Comparison of ENCODE assay signal across 15 cellular contexts in genomic region chr11:129856036-129856435, GRCh38. TPM values are rescaled to one million over a fixed set of nuclear protein-coding genes. Genes with fewer than 3 reads are reported as not detected.
A peak's percentile ranks its signal among the peaks of the same experiment; 100 is the strongest.
DNase-seq lines count a peak whose midpoint lies in the region; ATAC-seq and TF ChIP-seq lines count a peak whose summit lies in the region.
"Had no signal": no experiment of that assay in that cellular context is flagged by ENCODE, and none has a peak within 500 bp of the region (broad histone marks: within the 10 kb centered on the region; RNA-seq: fewer than 3 reads in every experiment).

No MANE protein-coding gene starts in this region.

- H4K20me1 ChIP-seq in PC-3 (ENCODE audit: low read length), result no peaks in the 10 kb centered on the region
- H4K20me1 ChIP-seq: BLaER1 treated with 17β-estradiol and CSF1 and Interleukin-3, amounts not matched to agents 10 nM and 100 nM had no signal

- peaks cover 8% of the 10 kb centered on the region for H3K36me3 Mint-ChIP-seq in CD4-positive, CD25-positive, alpha-beta regulatory T cell

- H3K4me3 Mint-ChIP-seq in CD4-positive, CD25-positive, alpha-beta regulatory T cell, result no peak overlapping the region
- H3K4me3 Mint-ChIP-seq: GM23338, H9 had no signal

- H3K79me1 ChIP-seq in trophoblast cell (ENCODE audit: low read length), result no peaks in the 10 kb centered on the region

- H3K23ac ChIP-seq in trophoblast cell (ENCODE audit: low read length), result no peak overlapping the region

- peaks cover 19% of the 10 kb centered on the region for H3K4me1 ChIP-seq in CD4-positive, CD25-positive, alpha-beta regulatory T cell (ENCODE audit: control insufficient read depth, insufficient read depth, low read length, poor library complexity, severe bottlenecking)
- H3K4me1 ChIP-seq in PC-3 (ENCODE audit: insufficient read depth, low read length) (peaks cover 62% of the 10 kb centered on the region), trophoblast cell (ENCODE audit: control insufficient read depth in 1 of 2, insufficient read depth in 2 of 2, low read length in 2 of 2) (no peaks in the 10 kb centered on the region)

- peak; percentile 17 for DNase-seq in activated CD8-positive, alpha-beta memory T cell treated with anti-CD3 and anti-CD28 coated beads for 24 hours
- no peak for DNase-seq in activated CD8-positive, alpha-beta memory T cell treated with anti-CD3 and anti-CD28 coated beads, Interleukin-2, amount 50 U/mL, for 48 hours
- no peak for DNase-seq in CD4-positive, CD25-positive, alpha-beta regulatory T cell
- DNase-seq in PC-3 (no peak), trophoblast cell (peak; percentile 56 to 85)
- DNase-seq: ACHN, DMS79 treated with DMSO at 0.1 percent for 48 hours, EL, H9 had no signal

- H3K27ac Mint-ChIP-seq in CD4-positive, CD25-positive, alpha-beta regulatory T cell, result peak overlapping the region in 2 of 3 donors; percentile 71 to 99
- H3K27ac Mint-ChIP-seq: GM23338, H9, IgD-negative memory B cell had no signal

- no CpG with 5 or more reads among the region's 8 CpGs for WGBS in trophoblast cell (ENCODE audit: extremely low coverage, insufficient coverage, insufficient read length)

- no TSS peak for BruUV-seq in PC-3 (replicated peaks; lab: Mats Ljungman, UMichigan)

- H3K4me3 ChIP-seq in CD4-positive, CD25-positive, alpha-beta regulatory T cell (ENCODE audit: low read depth, low read length), result no peak overlapping the region
- H3K4me3 ChIP-seq in PC-3 (ENCODE audit: low read length) (no peak overlapping the region), trophoblast cell (ENCODE audit: low read depth, low read length) (no peak overlapping the region)
- H3K4me3 ChIP-seq: BLaER1 treated with 17β-estradiol and CSF1 and Interleukin-3, amounts not matched to agents 10 nM and 100 nM; GM23338 had no signal

- no peaks in the 10 kb centered on the region for H3K27me3 ChIP-seq in CD4-positive, CD25-positive, alpha-beta regulatory T cell (ENCODE audit: control insufficient read depth, insufficient read depth, low read length)
- H3K27me3 ChIP-seq in PC-3 (ENCODE audit: low read length) (no peaks in the 10 kb centered on the region), trophoblast cell (ENCODE audit: insufficient read depth, low read length) (no peaks in the 10 kb centered on the region)
- H3K27me3 ChIP-seq: BLaER1 treated with 17β-estradiol and CSF1 and Interleukin-3, amounts not matched to agents 10 nM and 100 nM had no signal

- H3K9me3 Mint-ChIP-seq in CD4-positive, CD25-positive, alpha-beta regulatory T cell, result no peaks in the 10 kb centered on the region
- H3K9me3 Mint-ChIP-seq: GM23338, H9 had no signal

- CTCF ChIA-PET in PC-3 (lab: Charles Lee), result no interaction called here

- no peak overlapping the region for H4K12ac ChIP-seq in trophoblast cell (ENCODE audit: low read depth, low read length)

- H2BK12ac ChIP-seq in trophoblast cell (ENCODE audit: low read length), result no peak overlapping the region

- no peak overlapping the region for H4K8ac ChIP-seq in trophoblast cell (ENCODE audit: low read depth, low read length)

- POLR2A ChIA-PET in PC-3 (lab: Charles Lee; ENCODE audit: unreplicated experiment), result no interaction called here

- H3K27ac ChIP-seq in CD4-positive, CD25-positive, alpha-beta regulatory T cell (ENCODE audit: insufficient read depth, low read length, poor library complexity, severe bottlenecking), result no peak overlapping the region
- H3K27ac ChIP-seq in PC-3 (ENCODE audit: low read length), result peak overlapping the region; percentile 95
- no peak overlapping the region for H3K27ac ChIP-seq in trophoblast cell (ENCODE audit: low read depth, low read length)
- H3K27ac ChIP-seq: BLaER1 treated with 17β-estradiol and CSF1 and Interleukin-3, amounts not matched to agents 10 nM and 100 nM had no signal

- H3K9ac ChIP-seq in PC-3 (ENCODE audit: low read length) (peak overlapping the region; percentile 79; the same call in 1 of the 2 replicates), trophoblast cell (ENCODE audit: low read length) (no peak overlapping the region)
- H3K9ac ChIP-seq: BLaER1 treated with 17β-estradiol and CSF1 and Interleukin-3, amounts not matched to agents 10 nM and 100 nM had no signal

- H4K91ac ChIP-seq in trophoblast cell (ENCODE audit: low read depth, low read length), result no peak overlapping the region

- H2BK120ac ChIP-seq in trophoblast cell (ENCODE audit: insufficient read depth, low read length, poor library complexity), result no peak overlapping the region

- no peak overlapping the region for H2AK5ac ChIP-seq in trophoblast cell (ENCODE audit: low read length)

- peaks cover 9% of the 10 kb centered on the region for H3F3A ChIP-seq in PC-3 (ENCODE audit: low read length, unreplicated experiment)

- no peak overlapping the region for H3K14ac ChIP-seq in trophoblast cell (ENCODE audit: low read length)

- H3K79me2 ChIP-seq in PC-3 (ENCODE audit: low read length), result peaks cover 23% of the 10 kb centered on the region
- H3K79me2 ChIP-seq in trophoblast cell (ENCODE audit: control insufficient read depth, insufficient read depth, low read length, poor library complexity), result no peaks in the 10 kb centered on the region

- ATAC-seq in CD4-positive, CD25-positive, alpha-beta regulatory T cell (ENCODE audit: low read depth in 2 of 2), result no peak
- no peak for ATAC-seq in PC-3
- ATAC-seq in HG03432 (IDR thresholded peaks at IDR 0.05; ENCODE audit: unreplicated experiment), result no peak
- ATAC-seq in GM21825 (IDR thresholded peaks at IDR 0.05; ENCODE audit: unreplicated experiment), result no peak
- ATAC-seq: GM23338 had no signal

- peaks cover 3% of the 10 kb centered on the region for H3K36me3 ChIP-seq in CD4-positive, CD25-positive, alpha-beta regulatory T cell (ENCODE audit: control insufficient read depth, insufficient read depth, low read length)
- H3K36me3 ChIP-seq in PC-3 (ENCODE audit: low read depth, low read length) (peaks cover 29% of the 10 kb centered on the region), trophoblast cell (ENCODE audit: control insufficient read depth in 1 of 2, insufficient read depth in 2 of 2, low read length in 2 of 2) (peaks cover 0 to 5% of the 10 kb centered on the region in 2 experiments)

- no peak overlapping the region for H3K18ac ChIP-seq in trophoblast cell (ENCODE audit: low read length)

- no peak overlapping the region for H2BK5ac ChIP-seq in trophoblast cell (ENCODE audit: low read depth, low read length, poor library complexity)

- TF ChIP-seq CTCF in PC-3 (conservative IDR thresholded peaks at IDR 0.05; ENCODE audit: low read depth, low read length), result no peak

- peaks cover 0 to 68% (median 31%) of the 10 kb centered on the region in 4 donors for H3K4me1 Mint-ChIP-seq in CD4-positive, CD25-positive, alpha-beta regulatory T cell
- H3K4me1 Mint-ChIP-seq: IgD-negative memory B cell had no signal

- no peaks in the 10 kb centered on the region for H3K9me2 ChIP-seq in PC-3 (replicated peaks; ENCODE audit: low read length)

- intact Hi-C loops in PC-3 (cut with micrococcal nuclease), result no loop called here

- no peaks in the 10 kb centered on the region for H3K9me3 ChIP-seq in CD4-positive, CD25-positive, alpha-beta regulatory T cell (ENCODE audit: control insufficient read depth in 2 of 2, low read length in 2 of 2)
- H3K9me3 ChIP-seq in PC-3 (ENCODE audit: low read length) (no peaks in the 10 kb centered on the region), trophoblast cell (ENCODE audit: insufficient read depth, low read depth, low read length) (no peaks in the 10 kb centered on the region)
- H3K9me3 ChIP-seq: BLaER1 treated with 17β-estradiol and CSF1 and Interleukin-3, amounts not matched to agents 10 nM and 100 nM had no signal

- H3K4me2 ChIP-seq in PC-3 (ENCODE audit: low read length), result 0 out of 2 replicates have a peak overlapping the region, but pooled peaks have one; percentile 66
- H3K4me2 ChIP-seq in trophoblast cell (ENCODE audit: low read length), result no peak overlapping the region
- H3K4me2 ChIP-seq: BLaER1 treated with 17β-estradiol and CSF1 and Interleukin-3, amounts not matched to agents 10 nM and 100 nM; GM23338 had no signal

- no peaks in the 10 kb centered on the region for H3K27me3 Mint-ChIP-seq in CD4-positive, CD25-positive, alpha-beta regulatory T cell
- H3K27me3 Mint-ChIP-seq: IgD-negative memory B cell had no signal

- H2AFZ ChIP-seq in PC-3 (ENCODE audit: low read length) (no peak overlapping the region), trophoblast cell (ENCODE audit: insufficient read depth, low read length, poor library complexity) (no peak overlapping the region)
- H2AFZ ChIP-seq: GM23338 had no signal

- H3K4ac ChIP-seq in trophoblast cell (ENCODE audit: low read depth, low read length), result no peak overlapping the region

RNA-seq across cellular contexts. Expression of gene NFRKB, which starts 39.3 kb away (rescaled TPM):
- total RNA-seq in CD4-positive, CD25-positive, alpha-beta regulatory T cell, result 41.0 TPM
- 10 to 100 TPM; 12.8 to 21.0 (median 19.2) TPM for polyA plus RNA-seq in CD4-positive, CD25-positive, alpha-beta regulatory T cell
- total RNA-seq in PC-3 (2014; rRNA removed), result 48.2 and 57.0 TPM in 2 replicates
- polyA plus RNA-seq in trophoblast cell (2013), result 15.0 and 15.1 TPM in 2 replicates

RNA-seq across cellular contexts. Expression of gene TMEM45B, which starts 40.4 kb away (rescaled TPM):
- total RNA-seq in CD4-positive, CD25-positive, alpha-beta regulatory T cell, result 1.1 TPM
- 1 to 10 TPM; 2.7 to 9.7 (median 3.7) TPM for polyA plus RNA-seq in CD4-positive, CD25-positive, alpha-beta regulatory T cell
- total RNA-seq in PC-3 (2014; rRNA removed), result 24.0 and 30.4 TPM in 2 replicates
- 0.03 TPM in 1 of 2 replicates, not detected in the other for polyA plus RNA-seq in trophoblast cell (2013)
- total RNA-seq: A172 had no signal

Comparison
In these comparisons a context has a peak if more than half of its experiments do, and no peak if none do; other contexts are left out.
1. DNase-seq: peak in activated CD8-positive, alpha-beta memory T cell treated with anti-CD3 and anti-CD28 coated beads for 24 hours (single experiment) and trophoblast cell (2 of 2); none in activated CD8-positive, alpha-beta memory T cell treated with anti-CD3 and anti-CD28 coated beads, Interleukin-2, amount 50 U/mL, for 48 hours (single experiment), CD4-positive, CD25-positive, alpha-beta regulatory T cell (0 of 3) and PC-3 (single experiment).
2. RNA of gene TMEM45B, which starts 40.4 kb away (total RNA-seq): 24.0 to 30.4 TPM in PC-3; 1.1 TPM in CD4-positive, CD25-positive, alpha-beta regulatory T cell (single experiment); every median in the first group is over 10 times any median in the second.